ENCODE assay signal across 1 cellular context in the genomic region with DNA sequence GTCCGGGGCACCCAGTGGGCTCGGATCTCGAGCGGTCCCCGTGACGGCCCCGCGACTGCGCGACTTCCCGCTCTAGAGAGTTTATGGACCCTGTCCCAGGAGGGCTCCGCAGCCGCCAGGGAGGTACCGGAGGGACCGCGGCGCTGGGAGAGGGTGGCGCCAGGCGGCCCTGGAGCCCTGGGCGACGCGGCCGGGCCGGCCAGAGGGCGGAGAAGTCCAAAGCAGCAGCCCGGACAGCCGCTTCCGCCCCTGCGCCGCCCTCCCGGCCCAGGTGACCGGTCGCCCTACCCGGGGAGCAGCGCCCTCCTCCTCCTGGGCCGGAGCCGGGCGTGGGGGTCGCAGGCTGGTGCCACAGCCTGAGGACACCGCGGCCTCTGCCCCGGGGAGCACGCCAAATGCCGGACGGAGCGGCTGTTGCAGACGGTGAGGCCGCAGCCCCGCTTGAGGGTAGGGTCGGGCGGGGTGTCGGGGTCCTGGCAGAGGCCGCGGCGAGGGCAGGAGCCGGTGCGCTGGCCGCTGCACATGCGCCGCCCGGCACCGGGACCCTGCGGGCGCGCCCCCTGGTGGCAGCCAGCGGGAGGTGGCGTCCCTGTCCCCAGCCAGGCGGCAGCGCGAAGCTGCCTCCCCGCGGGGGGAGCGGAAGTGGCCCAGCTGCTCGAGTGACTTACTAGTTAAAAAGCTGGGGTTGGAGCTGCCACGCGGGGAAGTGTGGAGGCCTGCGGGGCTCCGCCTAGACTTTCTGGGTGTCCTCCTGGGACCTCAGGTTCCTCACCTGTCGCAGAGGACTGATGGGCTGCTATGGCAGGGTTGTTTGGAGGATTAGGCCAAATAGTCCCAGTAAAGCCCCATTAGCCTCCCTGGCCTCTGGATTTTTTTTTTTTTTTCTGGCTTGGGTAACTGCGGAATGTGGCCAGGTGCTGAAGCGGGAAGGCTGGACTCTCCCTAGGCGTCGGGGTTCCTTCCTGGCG.
TF ChIP-seq lines count a peak whose summit lies in the region.

No MANE protein-coding gene starts in this region.

TF ChIP-seq in WTC11, 78 proteins besides CTCF, POLR2A, EP300 and RAD21 (continued from another document):
- TF ChIP-seq, protein P1, sequence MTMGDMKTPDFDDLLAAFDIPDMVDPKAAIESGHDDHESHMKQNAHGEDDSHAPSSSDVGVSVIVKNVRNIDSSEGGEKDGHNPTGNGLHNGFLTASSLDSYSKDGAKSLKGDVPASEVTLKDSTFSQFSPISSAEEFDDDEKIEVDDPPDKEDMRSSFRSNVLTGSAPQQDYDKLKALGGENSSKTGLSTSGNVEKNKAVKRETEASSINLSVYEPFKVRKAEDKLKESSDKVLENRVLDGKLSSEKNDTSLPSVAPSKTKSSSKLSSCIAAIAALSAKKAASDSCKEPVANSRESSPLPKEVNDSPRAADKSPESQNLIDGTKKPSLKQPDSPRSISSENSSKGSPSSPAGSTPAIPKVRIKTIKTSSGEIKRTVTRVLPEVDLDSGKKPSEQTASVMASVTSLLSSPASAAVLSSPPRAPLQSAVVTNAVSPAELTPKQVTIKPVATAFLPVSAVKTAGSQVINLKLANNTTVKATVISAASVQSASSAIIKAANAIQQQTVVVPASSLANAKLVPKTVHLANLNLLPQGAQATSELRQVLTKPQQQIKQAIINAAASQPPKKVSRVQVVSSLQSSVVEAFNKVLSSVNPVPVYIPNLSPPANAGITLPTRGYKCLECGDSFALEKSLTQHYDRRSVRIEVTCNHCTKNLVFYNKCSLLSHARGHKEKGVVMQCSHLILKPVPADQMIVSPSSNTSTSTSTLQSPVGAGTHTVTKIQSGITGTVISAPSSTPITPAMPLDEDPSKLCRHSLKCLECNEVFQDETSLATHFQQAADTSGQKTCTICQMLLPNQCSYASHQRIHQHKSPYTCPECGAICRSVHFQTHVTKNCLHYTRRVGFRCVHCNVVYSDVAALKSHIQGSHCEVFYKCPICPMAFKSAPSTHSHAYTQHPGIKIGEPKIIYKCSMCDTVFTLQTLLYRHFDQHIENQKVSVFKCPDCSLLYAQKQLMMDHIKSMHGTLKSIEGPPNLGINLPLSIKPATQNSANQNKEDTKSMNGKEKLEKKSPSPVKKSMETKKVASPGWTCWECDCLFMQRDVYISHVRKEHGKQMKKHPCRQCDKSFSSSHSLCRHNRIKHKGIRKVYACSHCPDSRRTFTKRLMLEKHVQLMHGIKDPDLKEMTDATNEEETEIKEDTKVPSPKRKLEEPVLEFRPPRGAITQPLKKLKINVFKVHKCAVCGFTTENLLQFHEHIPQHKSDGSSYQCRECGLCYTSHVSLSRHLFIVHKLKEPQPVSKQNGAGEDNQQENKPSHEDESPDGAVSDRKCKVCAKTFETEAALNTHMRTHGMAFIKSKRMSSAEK (CRISPR knock-in tag; IDR thresholded peaks at IDR 0.05; ENCODE audit: borderline replicate concordance): no peak
- TF ChIP-seq, protein P2, sequence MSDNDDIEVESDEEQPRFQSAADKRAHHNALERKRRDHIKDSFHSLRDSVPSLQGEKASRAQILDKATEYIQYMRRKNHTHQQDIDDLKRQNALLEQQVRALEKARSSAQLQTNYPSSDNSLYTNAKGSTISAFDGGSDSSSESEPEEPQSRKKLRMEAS (CRISPR knock-in tag; IDR thresholded peaks at IDR 0.05): peak; percentile 84
- TF ChIP-seq ELF4 (CRISPR knock-in tag; IDR thresholded peaks at IDR 0.05; ENCODE audit: low read depth) (peak; percentile 48; the same call in 1 of the 2 replicates), NR3C1 (CRISPR knock-in tag; conservative IDR thresholded peaks at IDR 0.05; ENCODE audit: low read depth) (0 out of 2 replicates have a peak, but pooled peaks have one; percentile 58)
